In genomic region chr17:64368277-64368676, GRCh38 we compare ENCODE assay signal across 23 cellular contexts.
"Had no signal": no experiment of that assay in that cellular context is flagged by ENCODE, and none has a peak within 500 bp of the region (broad histone marks: within the 10 kb centered on the region; RNA-seq: fewer than 3 reads in every experiment).

No MANE protein-coding gene starts in this region.

- DNase-seq: effector memory CD4-positive, alpha-beta T cell; glutamatergic neuron; immature natural killer cell; mesenchymal stem cell; naive B cell; nephron progenitor cell; psoas muscle; retina; spleen; stimulated activated CD4-positive, alpha-beta T cell treated with anti-CD3 and anti-CD28 coated beads, Interleukin-15, amount 100 ng/mL, for 24 hours; stimulated activated CD4-positive, alpha-beta T cell treated with anti-CD3 and anti-CD28 coated beads, Interleukin-1b, Interleukin-23, amount 100 ng/mL, for 48 hours; stimulated activated CD4-positive, alpha-beta T cell treated with anti-CD3 and anti-CD28 coated beads, Interleukin-4, amount 100 ng/mL, for 24 hours; upper lobe of left lung had no signal

- H3K9me3 ChIP-seq: esophagus muscularis mucosa, gastroesophageal sphincter, left lung, psoas muscle, spleen, tibial artery, upper lobe of left lung, vagina had no signal

- ATAC-seq: gastroesophageal sphincter; left lung; psoas muscle; sciatic nerve; stimulated activated memory B cell treated with anti-CD40 and anti-IgM and Interleukin-4, amounts not matched to agents 10 μg/mL and 1 μg/mL and 100 μg/mL, for 72 hours had no signal

- H3K4me1 Mint-ChIP-seq: nephron progenitor cell had no signal

- H3K27me3 ChIP-seq: esophagus muscularis mucosa, gastroesophageal sphincter, left lung, spleen, tibial artery, upper lobe of left lung, vagina had no signal

- H3K27ac ChIP-seq: epithelial cell of prostate, esophagus muscularis mucosa, gastroesophageal sphincter, left lung, psoas muscle, tibial artery, upper lobe of left lung, vagina had no signal

- H3K4me3 ChIP-seq: esophagus muscularis mucosa, gastroesophageal sphincter, left lung, lung, psoas muscle, spleen, tibial artery, upper lobe of left lung, vagina had no signal

- H3K4me1 ChIP-seq: gastroesophageal sphincter, psoas muscle, tibial artery, vagina had no signal

- H3K4me3 Mint-ChIP-seq: immature natural killer cell; naive B cell; nephron progenitor cell; stimulated activated memory B cell treated with anti-CD40 and anti-IgM and Interleukin-4, amounts not matched to agents 10 μg/mL and 1 μg/mL and 100 μg/mL, for 72 hours; stimulated activated naive CD8-positive, alpha-beta T cell treated with anti-CD3 and anti-CD28 coated beads, Interleukin-15, Interleukin-2, amounts not matched to agents 100 ng/mL and 50 ng/mL, for 24 hours had no signal

- H3K27me3 Mint-ChIP-seq: naive B cell; stimulated activated memory B cell treated with anti-CD40 and anti-IgM and Interleukin-4, amounts not matched to agents 10 μg/mL and 1 μg/mL and 100 μg/mL, for 72 hours; stimulated activated naive CD8-positive, alpha-beta T cell treated with anti-CD3 and anti-CD28 coated beads, Interleukin-15, Interleukin-2, amounts not matched to agents 100 ng/mL and 50 ng/mL, for 24 hours had no signal

- H3K9me3 Mint-ChIP-seq: naive B cell; stimulated activated memory B cell treated with anti-CD40 and anti-IgM and Interleukin-4, amounts not matched to agents 10 μg/mL and 1 μg/mL and 100 μg/mL, for 72 hours; stimulated activated naive CD8-positive, alpha-beta T cell treated with anti-CD3 and anti-CD28 coated beads, Interleukin-15, Interleukin-2, amounts not matched to agents 100 ng/mL and 50 ng/mL, for 24 hours had no signal

- H3K27ac Mint-ChIP-seq: naive B cell; nephron progenitor cell; stimulated activated memory B cell treated with anti-CD40 and anti-IgM and Interleukin-4, amounts not matched to agents 10 μg/mL and 1 μg/mL and 100 μg/mL, for 72 hours; stimulated activated naive CD8-positive, alpha-beta T cell treated with anti-CD3 and anti-CD28 coated beads, Interleukin-15, Interleukin-2, amounts not matched to agents 100 ng/mL and 50 ng/mL, for 24 hours had no signal

- H3K36me3 ChIP-seq: tibial artery, vagina had no signal
